ENCODE assay signal across 19 cellular contexts in the genomic region with DNA sequence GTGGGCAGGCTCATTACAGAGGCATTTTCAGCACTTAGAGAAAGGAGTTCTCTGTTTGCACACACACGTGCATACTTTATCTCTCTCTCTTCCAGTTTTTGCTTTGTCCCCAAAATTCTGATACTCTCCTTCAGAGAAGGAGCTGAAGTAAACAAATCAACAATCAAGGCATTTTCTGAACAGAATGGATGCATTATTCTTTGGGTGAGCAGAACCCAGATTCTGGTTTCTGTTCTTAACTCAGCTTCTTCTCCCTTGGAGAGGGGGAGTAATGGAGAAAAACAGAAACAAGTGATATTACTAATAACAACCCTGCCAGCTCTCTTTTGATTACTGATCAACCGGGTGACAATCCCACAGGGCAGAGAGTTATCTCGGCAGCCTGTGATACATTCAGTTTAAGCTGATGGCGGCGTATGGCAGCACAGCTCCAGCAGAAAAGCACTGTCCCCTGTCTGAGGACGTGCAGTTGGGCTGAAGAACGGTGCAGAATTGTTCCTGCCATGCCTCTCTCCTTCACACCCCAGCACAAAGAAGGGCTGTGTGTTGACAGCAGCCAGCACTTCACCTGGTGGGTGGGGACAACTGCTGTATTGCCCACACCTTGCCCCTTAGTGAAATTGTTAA. TPM values are rescaled to one million over a fixed set of nuclear protein-coding genes. Genes with fewer than 3 reads are reported as not detected.
A peak's percentile ranks its signal among the peaks of the same experiment; 100 is the strongest.
DNase-seq lines count a peak whose midpoint lies in the region; ATAC-seq, FAIRE-seq and TF ChIP-seq lines count a peak whose summit lies in the region.
"Had no signal": no experiment of that assay in that cellular context is flagged by ENCODE, and none has a peak within 500 bp of the region (broad histone marks: within the 10 kb centered on the region; RNA-seq: fewer than 3 reads in every experiment).

No MANE protein-coding gene starts in this region.

- no peak for DNase-seq in natural killer cell treated with Interleukin-12 subunit alpha and Interleukin-12 subunit beta and Interleukin-15 and Interleukin-18, amount 100 ng/mL, for 72 hours (ENCODE audit: low spot score)
- no peak for DNase-seq in natural killer cell
- no peak for DNase-seq in left ventricle myocardium inferior
- no peak for DNase-seq in neuronal stem cell (ENCODE audit: low spot score)
- DNase-seq in spleen = no peak
- no peak for DNase-seq in activated CD8-positive, alpha-beta memory T cell treated with anti-CD3 and anti-CD28 coated beads, Interleukin-2, amount 50 U/mL, for 4 hours
- DNase-seq in GM19239 (ENCODE audit: insufficient read length, low spot score) = no peak
- DNase-seq: NCI-H1436 treated with DMSO at 0.1 percent for 48 hours, NCI-H2029 treated with DMSO at 0.1 percent for 48 hours, NCI-H82, PC-3 had no signal

- TF ChIP-seq POLR2A in spleen (IDR thresholded peaks at IDR 0.05) = no peak

- no peak overlapping the region for H2AK5ac ChIP-seq in neuronal stem cell (ENCODE audit: low read depth, low read length)

- no peak overlapping the region for H2BK120ac ChIP-seq in neuronal stem cell (ENCODE audit: low read depth, low read length)

- peak overlapping the region; percentile 58 for H2AFZ ChIP-seq in neuronal stem cell (ENCODE audit: low read length)

- H2BK5ac ChIP-seq in neuronal stem cell (ENCODE audit: low read length) = no peak overlapping the region

- H3K9me3 ChIP-seq in left ventricle myocardium inferior (replicated peaks) = no peaks in the 10 kb centered on the region
- H3K9me3 ChIP-seq in neuronal stem cell (replicated peaks in 1 of 2; ENCODE audit: control insufficient read depth in 2 of 2, insufficient read depth in 1 of 2, low read depth in 1 of 2, low read length in 2 of 2) = no peaks in the 10 kb centered on the region
- H3K9me3 ChIP-seq in spleen = no peaks in the 10 kb centered on the region
- H3K9me3 ChIP-seq: A549 had no signal

- ATAC-seq in natural killer cell treated with Interleukin-12 subunit alpha and Interleukin-12 subunit beta and Interleukin-15 and Interleukin-18, amount 100 ng/mL, for 72 hours = peak; percentile 38 to 52
- ATAC-seq in natural killer cell = no peak
- ATAC-seq in GM19023 (IDR thresholded peaks at IDR 0.05; ENCODE audit: unreplicated experiment) = no peak
- ATAC-seq: A549, HepG2, PC-3 had no signal

- H3K9ac ChIP-seq in neuronal stem cell (ENCODE audit: low read depth, low read length, poor library complexity) = no peak overlapping the region
- H3K9ac ChIP-seq: KMS-11 had no signal

- no peak overlapping the region for H2BK15ac ChIP-seq in neuronal stem cell (ENCODE audit: low read length)

- no peak overlapping the region for H3K4me3 Mint-ChIP-seq in natural killer cell treated with Interleukin-12 subunit alpha and Interleukin-12 subunit beta and Interleukin-15 and Interleukin-18, amount 100 ng/mL, for 72 hours
- no peak overlapping the region for H3K4me3 Mint-ChIP-seq in natural killer cell

- no peak overlapping the region for H3K4me3 ChIP-seq in left ventricle myocardium inferior
- peak overlapping the region in 1 of 2 donors; percentile 6 for H3K4me3 ChIP-seq in neuronal stem cell (ENCODE audit: low read length in 2 of 2)
- no peak overlapping the region for H3K4me3 ChIP-seq in spleen
- H3K4me3 ChIP-seq: A549 had no signal

- TF ChIP-seq CTCF in natural killer cell (IDR thresholded peaks at IDR 0.05) = no peak
- no peak for TF ChIP-seq CTCF in left ventricle myocardium inferior (IDR thresholded peaks at IDR 0.05; ENCODE audit: borderline replicate concordance)
- TF ChIP-seq CTCF in spleen (IDR thresholded peaks at IDR 0.05 in 8 of 11, conservative IDR thresholded peaks at IDR 0.05 in 3 of 11) = no peak

- H3K79me1 ChIP-seq in neuronal stem cell (ENCODE audit: low read depth, low read length) = no peaks in the 10 kb centered on the region

- H3K23ac ChIP-seq in neuronal stem cell (ENCODE audit: low read depth, low read length, poor library complexity) = no peak overlapping the region

- no peak overlapping the region for H3K27ac Mint-ChIP-seq in natural killer cell treated with Interleukin-12 subunit alpha and Interleukin-12 subunit beta and Interleukin-15 and Interleukin-18, amount 100 ng/mL, for 72 hours
- no peak overlapping the region for H3K27ac Mint-ChIP-seq in natural killer cell

- no peak overlapping the region for H3K4me2 ChIP-seq in neuronal stem cell (ENCODE audit: insufficient read depth, low read length, poor library complexity, severe bottlenecking)
- H3K4me2 ChIP-seq: A549, KMS-11 had no signal

- no peak overlapping the region for H3K4ac ChIP-seq in neuronal stem cell (ENCODE audit: low read length)

- H3K27ac ChIP-seq in left ventricle myocardium inferior (replicated peaks) (peak overlapping the region; percentile 54), neuronal stem cell (replicated peaks; ENCODE audit: low read length) (no peak overlapping the region), spleen (no peak overlapping the region)
- H3K27ac ChIP-seq: A549, C4-2B, KMS-11, RWPE1 had no signal

- H2BK12ac ChIP-seq in neuronal stem cell (ENCODE audit: low read length) = no peak overlapping the region

- H3K4me1 Mint-ChIP-seq in natural killer cell treated with Interleukin-12 subunit alpha and Interleukin-12 subunit beta and Interleukin-15 and Interleukin-18, amount 100 ng/mL, for 72 hours (ENCODE audit: low read depth in 2 of 2) = no peaks in the 10 kb centered on the region
- no peaks in the 10 kb centered on the region for H3K4me1 Mint-ChIP-seq in natural killer cell

- no peak overlapping the region for H4K8ac ChIP-seq in neuronal stem cell (ENCODE audit: low read depth, low read length)

- H3K18ac ChIP-seq in neuronal stem cell (ENCODE audit: low read length) = no peak overlapping the region

- H3K36me3 Mint-ChIP-seq in natural killer cell treated with Interleukin-12 subunit alpha and Interleukin-12 subunit beta and Interleukin-15 and Interleukin-18, amount 100 ng/mL, for 72 hours = no peaks in the 10 kb centered on the region
- no peaks in the 10 kb centered on the region for H3K36me3 Mint-ChIP-seq in natural killer cell

- H4K91ac ChIP-seq in neuronal stem cell (ENCODE audit: low read depth, low read length, poor library complexity) = no peak overlapping the region

- intact Hi-C loops in natural killer cell (cut with micrococcal nuclease) (no loop called here), left ventricle myocardium inferior (cut with micrococcal nuclease) (no loop called here), spleen (cut with DNase I; ENCODE audit: low total_unique reads) (no loop called here)

- no peak overlapping the region for H3K14ac ChIP-seq in neuronal stem cell (ENCODE audit: low read length)

- no peaks in the 10 kb centered on the region for H3K36me3 ChIP-seq in left ventricle myocardium inferior
- H3K36me3 ChIP-seq in neuronal stem cell (replicated peaks in 1 of 2; ENCODE audit: control insufficient read depth in 2 of 2, insufficient read depth in 2 of 2, low read length in 2 of 2) = no peaks in the 10 kb centered on the region
- no peaks in the 10 kb centered on the region for H3K36me3 ChIP-seq in spleen

- H3K4me1 ChIP-seq in left ventricle myocardium inferior = peaks cover 41% of the 10 kb centered on the region
- peaks cover 8 to 9% of the 10 kb centered on the region in 2 donors for H3K4me1 ChIP-seq in neuronal stem cell (ENCODE audit: control insufficient read depth in 2 of 2, insufficient read depth in 1 of 2, low read depth in 1 of 2, low read length in 2 of 2)
- H3K4me1 ChIP-seq in spleen = peaks cover 0 to 6% (median 3%) of the 10 kb centered on the region in 6 donors
- H3K4me1 ChIP-seq: A549 had no signal

- H3K27me3 ChIP-seq in left ventricle myocardium inferior (ENCODE audit: low read depth) (no peaks in the 10 kb centered on the region), neuronal stem cell (ENCODE audit: control insufficient read depth in 3 of 3, insufficient read depth in 3 of 3, low read depth in 1 of 3, low read length in 3 of 3) (no peaks in the 10 kb centered on the region), spleen (replicated peaks in 1 of 7) (peaks cover 0 to 4% (median 0%) of the 10 kb centered on the region in 7 donors)

- FAIRE-seq in GM19239 (lab: Jason Lieb, UNC) = no peak
- FAIRE-seq: A549, GM12892, H1, HepG2 had no signal

- no peaks in the 10 kb centered on the region for H3K9me3 Mint-ChIP-seq in natural killer cell treated with Interleukin-12 subunit alpha and Interleukin-12 subunit beta and Interleukin-15 and Interleukin-18, amount 100 ng/mL, for 72 hours
- no peaks in the 10 kb centered on the region for H3K9me3 Mint-ChIP-seq in natural killer cell

- no CpG with 5 or more reads among the region's 7 CpGs for WGBS in neuronal stem cell (ENCODE audit: extremely low coverage in 2 of 2, insufficient read length in 2 of 2, insufficient replicate concordance in 1 of 2), 2 donors
- 75 to 86% (median 82%) methylated on average over 7 of the region's 7 CpGs for WGBS in spleen, 5 donors

- peaks cover 3 to 14% of the 10 kb centered on the region in 2 donors for H3K27me3 Mint-ChIP-seq in natural killer cell treated with Interleukin-12 subunit alpha and Interleukin-12 subunit beta and Interleukin-15 and Interleukin-18, amount 100 ng/mL, for 72 hours
- H3K27me3 Mint-ChIP-seq in natural killer cell (ENCODE audit: low read depth in 2 of 2) = no peaks in the 10 kb centered on the region

RNA-seq across cellular contexts. Expression of gene SASH1, which starts 47.3 kb away (rescaled TPM):
- under 1 TPM; 0.17 to 0.20 TPM for total RNA-seq in natural killer cell treated with Interleukin-12 subunit alpha and Interleukin-12 subunit beta and Interleukin-15 and Interleukin-18, amount 100 ng/mL, for 72 hours
- total RNA-seq in natural killer cell = 1 to 10 TPM in 2 of 3 donors, under 1 TPM in 1; 0.63 to 6.2 (median 2.7) TPM
- total RNA-seq in left ventricle myocardium inferior = 22.5 TPM
- polyA plus RNA-seq in neuronal stem cell (2013, experiment 1 of 2) = 6.8 TPM
- polyA plus RNA-seq in neuronal stem cell (2013, experiment 2 of 2) = 7.0 TPM
- 100 to 1,000 TPM in 1 of 7 donors, 10 to 100 TPM in 6; 44.9 to 103 (median 65.7) TPM for total RNA-seq in spleen
- 1 to 10 TPM; 3.9 to 7.7 (median 4.5) TPM for polyA plus RNA-seq in spleen

Comparison
In these comparisons a context has a peak if more than half of its experiments do, and no peak if none do; other contexts are left out.
1. ATAC-seq: peak in natural killer cell treated with Interleukin-12 subunit alpha and Interleukin-12 subunit beta and Interleukin-15 and Interleukin-18, amount 100 ng/mL, for 72 hours (2 of 2); none in natural killer cell (0 of 3) and GM19023 (single experiment).